Comparison of ENCODE assay signal across 29 cellular contexts in the genomic region with DNA sequence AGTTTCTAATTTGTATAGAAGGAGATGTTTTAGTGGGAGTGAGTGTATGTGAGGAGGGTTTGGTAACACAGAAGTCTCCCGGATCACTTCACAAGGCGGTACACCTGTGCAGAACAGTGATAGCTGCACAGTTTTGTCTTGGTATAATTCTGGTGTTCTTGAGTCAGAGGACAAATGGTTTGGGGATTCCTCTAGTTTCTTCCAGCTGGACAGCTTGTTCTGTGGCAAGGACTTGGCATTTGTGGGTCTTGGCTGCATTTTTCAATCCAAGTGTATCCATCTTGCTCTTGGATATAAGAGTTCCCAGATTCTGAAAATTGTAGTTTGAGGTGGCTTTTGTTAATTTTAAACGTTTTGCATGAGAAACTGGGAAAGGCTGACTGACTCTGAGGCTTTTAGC.
"Had no signal": no experiment of that assay in that cellular context is flagged by ENCODE, and none has a peak within 500 bp of the region (broad histone marks: within the 10 kb centered on the region; RNA-seq: fewer than 3 reads in every experiment).

No MANE protein-coding gene starts in this region.

- H3K4me3 Mint-ChIP-seq: mesothelial cell of epicardium; naive thymus-derived CD4-positive, alpha-beta T cell; nephron progenitor cell; stimulated activated memory B cell treated with anti-CD40 and anti-IgM and Interleukin-4, amounts not matched to agents 10 μg/mL and 1 μg/mL and 100 μg/mL, for 72 hours had no signal

- DNase-seq: colonic mucosa; dermis blood vessel endothelial cell; effector memory CD4-positive, alpha-beta T cell; gastrocnemius medialis; heart left ventricle; kidney; mesenchymal stem cell; mucosa of descending colon; naive thymus-derived CD4-positive, alpha-beta T cell; nephron progenitor cell; nucleus accumbens; posterior cingulate gyrus; psoas muscle; right cardiac atrium; sigmoid colon; spleen; stimulated activated CD4-positive, alpha-beta T cell treated with anti-CD3 and anti-CD28 coated beads, Interleukin-4, amount 100 ng/mL, for 4 hours; stimulated activated naive CD8-positive, alpha-beta T cell treated with anti-CD3 and anti-CD28 coated beads, Interleukin-15, Interleukin-2, amounts not matched to agents 100 U/mL and 50 U/mL, for 24 hours; substantia nigra; testis; upper lobe of left lung had no signal

- H3K36me3 ChIP-seq: colonic mucosa, esophagus muscularis mucosa, gastrocnemius medialis, heart left ventricle, sigmoid colon, spleen, tibial nerve, upper lobe of left lung had no signal

- H3K9me3 ChIP-seq: colonic mucosa, esophagus muscularis mucosa, gastrocnemius medialis, mucosa of descending colon, psoas muscle, sigmoid colon, testis, upper lobe of left lung had no signal

- ATAC-seq: gastrocnemius medialis; heart left ventricle; left lobe of liver; mucosa of descending colon; naive thymus-derived CD4-positive, alpha-beta T cell; psoas muscle; right cardiac atrium; stimulated activated naive CD8-positive, alpha-beta T cell treated with anti-CD3 and anti-CD28 coated beads, Interleukin-15, Interleukin-2, amounts not matched to agents 100 U/mL and 50 U/mL, for 24 hours had no signal

- H3K27ac ChIP-seq: colonic mucosa, esophagus muscularis mucosa, gastrocnemius medialis, heart left ventricle, hepatocyte, psoas muscle, sigmoid colon, skin epidermis, spleen, testis, tibial nerve, upper lobe of left lung had no signal

- H3K4me3 ChIP-seq: colonic mucosa, esophagus muscularis mucosa, gastrocnemius medialis, heart left ventricle, hepatocyte, lung, mucosa of descending colon, psoas muscle, sigmoid colon, skin epidermis, spleen, testis, tibial nerve, upper lobe of left lung had no signal

- H3K27me3 Mint-ChIP-seq: stimulated activated memory B cell treated with anti-CD40 and anti-IgM and Interleukin-4, amounts not matched to agents 10 μg/mL and 1 μg/mL and 100 μg/mL, for 72 hours had no signal

- H3K4me1 ChIP-seq: colonic mucosa, esophagus muscularis mucosa, gastrocnemius medialis, psoas muscle, sigmoid colon, spleen, testis, upper lobe of left lung had no signal

- H3K9me3 Mint-ChIP-seq: stimulated activated memory B cell treated with anti-CD40 and anti-IgM and Interleukin-4, amounts not matched to agents 10 μg/mL and 1 μg/mL and 100 μg/mL, for 72 hours had no signal

- H3K4me1 Mint-ChIP-seq: naive thymus-derived CD4-positive, alpha-beta T cell; nephron progenitor cell; stimulated activated memory B cell treated with anti-CD40 and anti-IgM and Interleukin-4, amounts not matched to agents 10 μg/mL and 1 μg/mL and 100 μg/mL, for 72 hours had no signal

- H3K27ac Mint-ChIP-seq: mesothelial cell of epicardium; naive thymus-derived CD4-positive, alpha-beta T cell; nephron progenitor cell; stimulated activated memory B cell treated with anti-CD40 and anti-IgM and Interleukin-4, amounts not matched to agents 10 μg/mL and 1 μg/mL and 100 μg/mL, for 72 hours had no signal

- H3K27me3 ChIP-seq: colonic mucosa, esophagus muscularis mucosa, gastrocnemius medialis, heart left ventricle, hepatocyte, sigmoid colon, spleen, testis, tibial nerve, upper lobe of left lung had no signal

- H3K36me3 Mint-ChIP-seq: naive thymus-derived CD4-positive, alpha-beta T cell; stimulated activated memory B cell treated with anti-CD40 and anti-IgM and Interleukin-4, amounts not matched to agents 10 μg/mL and 1 μg/mL and 100 μg/mL, for 72 hours had no signal
